16 cellular contexts compared by ENCODE assay signal in the genomic region with DNA sequence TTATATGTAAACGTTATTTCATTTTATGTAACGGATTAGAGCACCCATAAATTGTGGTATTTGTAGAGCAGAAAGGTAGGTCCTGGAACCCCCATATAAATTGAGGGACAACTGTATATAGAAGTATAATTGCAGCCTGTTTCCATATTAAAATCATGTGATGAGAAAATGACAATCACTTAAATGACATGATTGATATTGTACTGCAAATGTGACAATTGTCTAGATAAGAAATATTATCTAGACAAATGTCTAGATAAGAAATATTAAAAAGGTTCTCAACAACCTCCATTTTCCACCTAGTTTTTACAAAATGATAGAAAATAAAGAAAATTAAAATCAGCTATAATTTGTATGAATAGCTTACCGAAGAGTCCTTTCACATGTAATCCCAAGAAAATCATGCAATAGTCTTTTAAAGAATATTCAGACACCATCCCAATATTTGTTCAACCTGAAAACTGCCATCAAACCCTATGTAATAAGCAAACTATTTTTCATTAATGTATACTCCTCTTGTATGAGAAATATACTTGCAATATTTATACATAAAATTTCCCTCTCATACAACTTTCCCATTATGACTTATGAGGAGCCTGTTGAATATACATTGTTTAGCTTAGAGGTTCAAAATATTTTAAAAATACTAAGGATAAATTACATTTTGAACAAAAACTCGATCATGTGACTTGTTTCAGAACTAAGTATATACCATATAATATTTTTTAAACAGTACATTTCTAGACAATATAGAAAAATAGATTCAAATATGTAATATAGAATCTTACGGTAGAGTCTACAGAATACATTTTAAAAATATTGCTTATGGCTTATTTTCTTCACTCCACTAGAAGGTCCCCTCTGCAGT.
"Had no signal": no experiment of that assay in that cellular context is flagged by ENCODE, and none has a peak within 500 bp of the region (broad histone marks: within the 10 kb centered on the region; RNA-seq: fewer than 3 reads in every experiment).

No MANE protein-coding gene starts in this region.

- H3K27ac Mint-ChIP-seq: naive thymus-derived CD4-positive, alpha-beta T cell had no signal

- FAIRE-seq: endothelial cell of umbilical vein had no signal

- H3K9me3 Mint-ChIP-seq: naive thymus-derived CD4-positive, alpha-beta T cell; neural crest cell had no signal

- H3K27ac ChIP-seq: colonic mucosa, gastrocnemius medialis, heart right ventricle, left ventricle myocardium inferior had no signal

- H3K4me3 Mint-ChIP-seq: naive thymus-derived CD4-positive, alpha-beta T cell; neural crest cell had no signal

- H3K36me3 ChIP-seq: colonic mucosa, gastrocnemius medialis, heart right ventricle, left ventricle myocardium inferior had no signal

- H3K36me3 Mint-ChIP-seq: naive thymus-derived CD4-positive, alpha-beta T cell had no signal

- H3K4me1 Mint-ChIP-seq: naive thymus-derived CD4-positive, alpha-beta T cell had no signal

- ATAC-seq: gastrocnemius medialis had no signal

- DNase-seq: cerebellar nuclear complex; colonic mucosa; dermis blood vessel endothelial cell; gastrocnemius medialis; heart right ventricle; hypothalamus; islet precursor cell; left ventricle myocardium inferior; naive thymus-derived CD4-positive, alpha-beta T cell; right cardiac atrium; stimulated activated CD4-positive, alpha-beta T cell treated with anti-CD3 and anti-CD28 coated beads, Interleukin-2, amount 100 ng/mL, for 48 hours; stimulated activated naive CD4-positive, alpha-beta T cell treated with Interleukin-2 at 50 U/mL for 16 hours had no signal

- H3K4me2 ChIP-seq: smooth muscle cell had no signal

- H3K4me1 ChIP-seq: colonic mucosa, gastrocnemius medialis had no signal

- H3K4me3 ChIP-seq: colonic mucosa, gastrocnemius medialis, heart right ventricle, left ventricle myocardium inferior, lung, smooth muscle cell had no signal

- H3K27me3 ChIP-seq: colonic mucosa, gastrocnemius medialis, heart right ventricle had no signal

- H3K9me3 ChIP-seq: colonic mucosa, gastrocnemius medialis, left ventricle myocardium inferior had no signal

- H3K27me3 Mint-ChIP-seq: naive thymus-derived CD4-positive, alpha-beta T cell had no signal
